30 cellular contexts compared by ENCODE assay signal in genomic region chr1:55735110-55735509, GRCh38.
A peak's percentile ranks its signal among the peaks of the same experiment; 100 is the strongest.
DNase-seq lines count a peak whose midpoint lies in the region; ATAC-seq, FAIRE-seq and TF ChIP-seq lines count a peak whose summit lies in the region.
"Had no signal": no experiment of that assay in that cellular context is flagged by ENCODE, and none has a peak within 500 bp of the region (broad histone marks: within the 10 kb centered on the region; RNA-seq: fewer than 3 reads in every experiment).

No MANE protein-coding gene starts in this region.

- H3K79me2 ChIP-seq in osteoblast (ENCODE audit: insufficient read depth, low read length), result no peaks in the 10 kb centered on the region

- H3K4me3 ChIP-seq in adipocyte (ENCODE audit: low read length), result no peak overlapping the region
- H3K4me3 ChIP-seq in osteoblast (ENCODE audit: insufficient read depth, low read length), result no peak overlapping the region
- no peak overlapping the region for H3K4me3 ChIP-seq in small intestine (ENCODE audit: low read depth in 1 of 2, low read length in 2 of 2)
- H3K4me3 ChIP-seq: heart right ventricle, K562, suprapubic skin had no signal

- no peaks in the 10 kb centered on the region for H3K27me3 ChIP-seq in adipocyte (replicated peaks; ENCODE audit: control insufficient read depth, insufficient read depth, low read length)
- H3K27me3 ChIP-seq in osteoblast (ENCODE audit: insufficient read depth, low read length), result no peaks in the 10 kb centered on the region
- H3K27me3 ChIP-seq in small intestine (ENCODE audit: control insufficient read depth in 2 of 2, insufficient read depth in 2 of 2, low read length in 2 of 2), result no peaks in the 10 kb centered on the region
- H3K27me3 ChIP-seq: heart right ventricle, suprapubic skin had no signal

- no peaks in the 10 kb centered on the region for H3K9me3 ChIP-seq in adipocyte (ENCODE audit: control insufficient read depth, low read length)
- H3K9me3 ChIP-seq in osteoblast (ENCODE audit: low read depth, low read length), result no peaks in the 10 kb centered on the region
- H3K9me3 ChIP-seq in small intestine (ENCODE audit: control insufficient read depth, low read depth), result no peaks in the 10 kb centered on the region
- H3K9me3 ChIP-seq: heart right ventricle, suprapubic skin had no signal

- TF ChIP-seq CTCF in osteoblast (IDR thresholded peaks at IDR 0.05; ENCODE audit: extremely low read depth, low read depth, low read length), result no peak

- no peaks in the 10 kb centered on the region for H4K20me1 ChIP-seq in osteoblast (ENCODE audit: insufficient read depth, low read length)

- H3K4me1 ChIP-seq in adipocyte (ENCODE audit: control insufficient read depth, insufficient read depth, low read length) (peaks cover 10% of the 10 kb centered on the region), osteoblast (ENCODE audit: insufficient read depth, low read length) (peaks cover 8% of the 10 kb centered on the region), small intestine (ENCODE audit: control insufficient read depth in 2 of 2, insufficient read depth in 1 of 2, low read depth in 1 of 2, low read length in 1 of 2) (no peaks in the 10 kb centered on the region)
- H3K4me1 ChIP-seq: heart right ventricle, suprapubic skin had no signal

- H3K27ac ChIP-seq in osteoblast (ENCODE audit: low read depth, low read length) (no peak overlapping the region), small intestine (ENCODE audit: low read depth in 1 of 2, low read length in 1 of 2) (no peak overlapping the region)
- H3K27ac ChIP-seq: C4-2B, heart right ventricle, suprapubic skin had no signal

- peak overlapping the region; percentile 27 for H2AFZ ChIP-seq in osteoblast (ENCODE audit: low read length)

- peak; percentile 47 for DNase-seq in EL
- DNase-seq in M059J (ENCODE audit: low read depth), result peak; percentile 82
- DNase-seq in adipocyte (ENCODE audit: low read depth), result peak; percentile 32
- peak; percentile 25 for DNase-seq in osteoblast (ENCODE audit: insufficient read length, low spot score, missing footprints)
- no peak for DNase-seq in small intestine
- DNase-seq in NCI-H345 treated with DMSO at 0.1 percent for 48 hours (lab: John Stamatoyannopoulos, UW; ENCODE audit: unreplicated experiment), result no peak
- DNase-seq in DMS79 (lab: John Stamatoyannopoulos, UW), result no peak
- DNase-seq: activated CD4-positive, alpha-beta T cell treated with anti-CD3 and anti-CD28 coated beads, Interleukin-2, amount 50 U/mL, for 48 hours; activated CD4-positive, CD25-positive, alpha-beta regulatory T cell; activated CD8-positive, alpha-beta memory T cell treated with anti-CD3 and anti-CD28 coated beads, Interleukin-2, amount 50 U/mL, for 4 hours; aorta; Calu3; central memory CD4-positive, alpha-beta T cell; heart right ventricle; left colon; naive thymus-derived CD4-positive, alpha-beta T cell; NCI-H748 treated with DMSO at 0.1 percent for 48 hours; nucleus accumbens; retina; stimulated activated CD4-positive, alpha-beta T cell treated with anti-CD3 and anti-CD28 coated beads, Interleukin-2, amount 100 ng/mL, for 48 hours; stimulated activated naive B cell treated with anti-CD40 and anti-IgM and Interleukin-4, amounts not matched to agents 10 μg/mL and 1 μg/mL and 100 μg/mL, for 72 hours; SW 1271; T1000 had no signal

- no peak overlapping the region for H3K4me2 ChIP-seq in osteoblast (ENCODE audit: insufficient read depth, low read length)

- FAIRE-seq in small intestine (lab: Jason Lieb, UNC), result no peak
- FAIRE-seq: K562, urothelium cell line had no signal

- no peak for ATAC-seq in GM19328 (IDR thresholded peaks at IDR 0.05; ENCODE audit: unreplicated experiment)
- ATAC-seq: activated naive CD4-positive, alpha-beta T cell treated with anti-CD3 and anti-CD28 coated beads, Interleukin-2, amount 50 U/mL, for 72 hours; activated T-helper 17 cell treated with anti-CD3 and anti-CD28 coated beads, Interleukin-2, amount 50 U/mL, for 72 hours; heart right ventricle; K562; left colon; naive thymus-derived CD4-positive, alpha-beta T cell; stimulated activated naive B cell treated with anti-CD40 and anti-IgM and Interleukin-4, amounts not matched to agents 10 μg/mL and 1 μg/mL and 100 μg/mL, for 72 hours had no signal

- H3K36me3 ChIP-seq in adipocyte (ENCODE audit: control insufficient read depth, insufficient read depth, low read length, severe bottlenecking) (no peaks in the 10 kb centered on the region), osteoblast (ENCODE audit: insufficient read depth, low read length) (no peaks in the 10 kb centered on the region), small intestine (ENCODE audit: control insufficient read depth in 2 of 2, insufficient read depth in 2 of 2, low read length in 2 of 2) (no peaks in the 10 kb centered on the region)
- H3K36me3 ChIP-seq: heart right ventricle, suprapubic skin had no signal

- H3K9ac ChIP-seq in adipocyte (ENCODE audit: low read length), result no peak overlapping the region

Comparison
In these comparisons a context has a peak if more than half of its experiments do, and no peak if none do; other contexts are left out.
1. DNase-seq: peak in EL (single experiment), M059J (single experiment), adipocyte (single experiment) and osteoblast (single experiment); none in small intestine (single experiment), NCI-H345 treated with DMSO at 0.1 percent for 48 hours (single experiment) and DMS79 (single experiment).